Comparison of ENCODE assay signal across 1 cellular context in genomic region chr3:61844346-61844745, GRCh38.
TF ChIP-seq lines count a peak whose summit lies in the region.

No MANE protein-coding gene starts in this region.

TF ChIP-seq in GM23338, 12 proteins besides CTCF, POLR2A, EP300 and RAD21 (continued from another document):
- no peak for TF ChIP-seq ZNF462 (CRISPR knock-in tag; IDR thresholded peaks at IDR 0.05)
- no peak for TF ChIP-seq JUNB (IDR thresholded peaks at IDR 0.05; ENCODE audit: unreplicated experiment)
